8 cellular contexts compared by ENCODE assay signal in the genomic region with DNA sequence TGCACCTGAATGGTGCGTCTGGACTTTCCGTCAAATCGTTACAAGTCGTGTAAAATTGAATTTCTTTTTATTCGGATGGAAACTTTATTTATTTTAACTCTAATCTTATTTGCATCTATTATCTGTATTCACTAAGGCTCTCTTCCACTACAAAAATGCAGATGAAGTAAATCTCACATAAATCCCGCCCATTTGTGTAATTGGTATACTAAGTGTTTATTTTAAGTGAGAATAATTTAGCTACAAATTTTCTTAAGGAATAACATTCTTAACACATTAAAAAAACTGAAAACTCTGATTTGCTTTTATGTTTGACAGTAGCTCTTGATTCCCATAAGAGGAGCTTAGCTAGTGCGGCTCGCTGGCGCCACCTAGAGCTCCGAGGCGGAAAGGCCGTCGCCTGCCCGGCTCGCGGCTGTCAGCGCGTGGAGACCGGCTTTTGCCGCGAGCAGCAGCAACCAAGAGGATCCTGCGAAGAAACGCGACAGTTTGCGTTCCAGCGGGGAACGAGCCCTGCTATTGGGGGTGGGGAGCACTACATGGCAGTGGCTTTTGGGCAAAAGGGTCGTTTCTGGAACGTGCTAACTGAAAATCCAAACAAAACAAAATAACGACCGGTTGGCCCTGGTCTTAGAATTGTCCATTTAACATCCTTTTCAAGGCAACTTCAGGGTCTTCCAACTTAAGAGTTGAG. TPM values are rescaled to one million over a fixed set of nuclear protein-coding genes. Genes with fewer than 3 reads are reported as not detected.
DNase-seq lines count a peak whose midpoint lies in the region; ATAC-seq and TF ChIP-seq lines count a peak whose summit lies in the region.

No MANE protein-coding gene starts in this region.

- H3K9me3 ChIP-seq in AG04450 (ENCODE audit: control insufficient read depth, insufficient read depth, low read length) (peaks cover 4% of the 10 kb centered on the region; the same call in 1 of the 2 replicates), fibroblast of lung (ENCODE audit: control insufficient read depth, insufficient read depth, low read depth, low read length) (no peaks in the 10 kb centered on the region)

- peak; percentile 64 for ATAC-seq in GM18511 (IDR thresholded peaks at IDR 0.05; ENCODE audit: unreplicated experiment)
- ATAC-seq in activated T-cell treated with anti-CD3 and anti-CD28 coated beads, Interleukin-2, amount 50 U/mL, for 72 hours (replicated peaks in 1 of 2): peak; percentile 63 to 66
- ATAC-seq in stimulated activated naive CD8-positive, alpha-beta T cell treated with anti-CD3 and anti-CD28 coated beads, Interleukin-15, Interleukin-2, amounts not matched to agents 100 U/mL and 50 U/mL, for 24 hours: peak; percentile 77

- no peaks in the 10 kb centered on the region for H3K4me1 ChIP-seq in fibroblast of lung (ENCODE audit: control insufficient read depth, extremely low read depth, insufficient read depth, low read length)

- no peak overlapping the region for H2AFZ ChIP-seq in fibroblast of lung (ENCODE audit: low read length)

- POLR2A ChIA-PET in AG04450 (lab: Yijun Ruan, JAX): interaction anchor here (0.7 kb wide), 1 partner anchor 383 kb away, joined by 4 read pairs; no protein-coding TSS in a partner anchor

- H3K9ac ChIP-seq in fibroblast of lung (ENCODE audit: insufficient read depth, low read length): no peak overlapping the region

- H3K4me2 ChIP-seq in fibroblast of lung (ENCODE audit: extremely low read depth, insufficient read depth, low read length): peak overlapping the region; percentile 49

- no peaks in the 10 kb centered on the region for H3K9me3 Mint-ChIP-seq in activated T-cell treated with anti-CD3 and anti-CD28 coated beads, Interleukin-2, amount 50 U/mL, for 72 hours
- no peaks in the 10 kb centered on the region for H3K9me3 Mint-ChIP-seq in nephron progenitor cell

- peaks cover 76% of the 10 kb centered on the region for H3K27me3 ChIP-seq in AG04450 (ENCODE audit: control insufficient read depth, insufficient read depth, low read length)
- H3K27me3 ChIP-seq in fibroblast of lung (ENCODE audit: control insufficient read depth, insufficient read depth, low read length): peaks cover 77% of the 10 kb centered on the region

- H4K20me1 ChIP-seq in fibroblast of lung (ENCODE audit: control insufficient read depth, extremely low read depth, insufficient read depth, low read length): no peaks in the 10 kb centered on the region

- H3K4me3 ChIP-seq in AG04450 (ENCODE audit: low read depth, low read length) (peak overlapping the region; percentile 33; the same call in 1 of the 2 replicates), fibroblast of lung (replicated peaks in 1 of 4; ENCODE audit: control extremely low read depth in 1 of 4, insufficient read depth in 1 of 4, low read depth in 3 of 4, low read length in 4 of 4) (peak overlapping the region in 2 of 4 experiments; percentile 7 to 30)

- H3K27ac Mint-ChIP-seq in activated T-cell treated with anti-CD3 and anti-CD28 coated beads, Interleukin-2, amount 50 U/mL, for 72 hours: peak overlapping the region; percentile 89
- no peak overlapping the region for H3K27ac Mint-ChIP-seq in nephron progenitor cell

- CTCF ChIA-PET in AG04450 (lab: Charles Lee): interaction anchor here (0.6 to 2.3 kb wide), 63 partner anchors 9 to 1535 kb away, joined by 3 to 19 read pairs (median 3); no protein-coding TSS in a partner anchor

- H3K4me3 Mint-ChIP-seq in activated T-cell treated with anti-CD3 and anti-CD28 coated beads, Interleukin-2, amount 50 U/mL, for 72 hours: peak overlapping the region; percentile 69 to 82
- H3K4me3 Mint-ChIP-seq in nephron progenitor cell: peak overlapping the region; percentile 82

- H3K36me3 Mint-ChIP-seq in activated T-cell treated with anti-CD3 and anti-CD28 coated beads, Interleukin-2, amount 50 U/mL, for 72 hours (ENCODE audit: insufficient read depth in 2 of 2): peaks cover 0 to 2% of the 10 kb centered on the region in 2 donors
- peaks cover under 1% of the 10 kb centered on the region for H3K36me3 Mint-ChIP-seq in nephron progenitor cell (ENCODE audit: low read depth)

- no peaks in the 10 kb centered on the region for H3K36me3 ChIP-seq in fibroblast of lung (ENCODE audit: control insufficient read depth, insufficient read depth, low read length)

- DNase-seq in AG04450 (ENCODE audit: low read depth, low spot score): peak; percentile 47
- peak; percentile 90 for DNase-seq in HT-29 (ENCODE audit: low spot score)
- DNase-seq in OCI-M2 (lab: John Stamatoyannopoulos, UW; ENCODE audit: unreplicated experiment): peak; percentile 23
- DNase-seq in activated T-cell treated with anti-CD3 and anti-CD28 coated beads, Interleukin-2, amount 50 U/mL, for 72 hours: peak; percentile 90 to 93
- DNase-seq in fibroblast of lung (ENCODE audit: low read depth in 2 of 2): peak; percentile 70 to 85
- DNase-seq in nephron progenitor cell: peak; percentile 94
- DNase-seq in stimulated activated naive CD8-positive, alpha-beta T cell treated with anti-CD3 and anti-CD28 coated beads, Interleukin-15, Interleukin-2, amounts not matched to agents 100 U/mL and 50 U/mL, for 24 hours: peak; percentile 90

- TF ChIP-seq CTCF in AG04450 (IDR thresholded peaks at IDR 0.05; ENCODE audit: low read depth, low read length): peak; percentile 98
- peak; percentile 92 to 98 for TF ChIP-seq CTCF in fibroblast of lung (conservative IDR thresholded peaks at IDR 0.05 in 1 of 2, IDR thresholded peaks at IDR 0.05 in 1 of 2; ENCODE audit: low read depth in 1 of 2, low read length in 2 of 2)
- TF ChIP-seq CTCF in nephron progenitor cell (IDR thresholded peaks at IDR 0.05): peak; percentile 99

- no peak overlapping the region for H3K27ac ChIP-seq in AG04450 (ENCODE audit: low read depth, low read length)
- H3K27ac ChIP-seq in fibroblast of lung (ENCODE audit: insufficient read depth, low read length): no peak overlapping the region

- no peaks in the 10 kb centered on the region for H3K79me2 ChIP-seq in fibroblast of lung (ENCODE audit: control insufficient read depth, insufficient read depth, low read length)

- H3K4me1 Mint-ChIP-seq in activated T-cell treated with anti-CD3 and anti-CD28 coated beads, Interleukin-2, amount 50 U/mL, for 72 hours (ENCODE audit: low read depth): peaks cover 55% of the 10 kb centered on the region
- peaks cover 56% of the 10 kb centered on the region for H3K4me1 Mint-ChIP-seq in nephron progenitor cell

- H3K27me3 Mint-ChIP-seq in activated T-cell treated with anti-CD3 and anti-CD28 coated beads, Interleukin-2, amount 50 U/mL, for 72 hours (ENCODE audit: low read depth): peaks cover 70% of the 10 kb centered on the region
- H3K27me3 Mint-ChIP-seq in nephron progenitor cell (ENCODE audit: low read depth, poor library complexity): peaks cover 88% of the 10 kb centered on the region

RNA-seq across cellular contexts. Expression of a gene that starts 6.7 kb away (rescaled TPM):
- polyA plus RNA-seq in AG04450 (2011; rRNA removed) (not detected in 2 replicates), fibroblast of lung (not detected in 2 replicates)
- not detected in 2 replicates for polyA minus RNA-seq in AG04450 (2011; rRNA and poly(A)+ RNA removed)
- not detected in 2 replicates for total RNA-seq in HT-29 (2014; rRNA removed; shearing (Covaris generic))
- not detected for total RNA-seq in activated T-cell treated with anti-CD3 and anti-CD28 coated beads, Interleukin-2, amount 50 U/mL, for 72 hours
- not detected in 2 replicates for total RNA-seq in fibroblast of lung
- not detected in 2 replicates for polyA plus RNA-seq in fibroblast of lung (2012)
- not detected in 2 replicates for polyA minus RNA-seq in fibroblast of lung (ENCODE audit: low replicate concordance)

RNA-seq across cellular contexts. Expression of a gene that starts 54.1 kb away (rescaled TPM):
- 16.7 and 22.8 TPM in 2 replicates for polyA plus RNA-seq in AG04450 (2011; rRNA removed)
- 7.4 and 10.6 TPM in 2 replicates for polyA minus RNA-seq in AG04450 (2011; rRNA and poly(A)+ RNA removed)
- 3.2 and 12.0 TPM in 2 replicates for total RNA-seq in HT-29 (2014; rRNA removed; shearing (Covaris generic))
- total RNA-seq in activated T-cell treated with anti-CD3 and anti-CD28 coated beads, Interleukin-2, amount 50 U/mL, for 72 hours: 10 to 100 TPM; 17.1 to 19.9 TPM
- 33.4 and 39.1 TPM in 2 replicates for total RNA-seq in fibroblast of lung
- polyA plus RNA-seq in fibroblast of lung: 24.5 and 29.2 TPM in 2 replicates
- 21.8 and 26.5 TPM in 2 replicates for polyA plus RNA-seq in fibroblast of lung (2012)
- 0.35 and 1.3 TPM in 2 replicates for polyA minus RNA-seq in fibroblast of lung (ENCODE audit: low replicate concordance)

Comparison
In these comparisons a context has a peak if more than half of its experiments do, and no peak if none do; other contexts are left out.
1. DNase-seq: peak in every context shown above with its lines; median percentile 94 in nephron progenitor cell; 92 in activated T-cell treated with anti-CD3 and anti-CD28 coated beads, Interleukin-2, amount 50 U/mL, for 72 hours; 90 in HT-29; 90 in stimulated activated naive CD8-positive, alpha-beta T cell treated with anti-CD3 and anti-CD28 coated beads, Interleukin-15, Interleukin-2, amounts not matched to agents 100 U/mL and 50 U/mL, for 24 hours; 78 in fibroblast of lung; 47 in AG04450; 23 in OCI-M2.